15 cellular contexts compared by ENCODE assay signal in genomic region chr22:36856792-36857135, GRCh38. TPM values are rescaled to one million over a fixed set of nuclear protein-coding genes. Genes with fewer than 3 reads are reported as not detected.
DNase-seq lines count a peak whose midpoint lies in the region; ATAC-seq and TF ChIP-seq lines count a peak whose summit lies in the region.
"Had no signal": no experiment of that assay in that cellular context is flagged by ENCODE, and none has a peak within 500 bp of the region (broad histone marks: within the 10 kb centered on the region; RNA-seq: fewer than 3 reads in every experiment).

No MANE protein-coding gene starts in this region.

- H3K36me3 Mint-ChIP-seq in GM23338 (ENCODE audit: low read depth) = no peaks in the 10 kb centered on the region
- H3K36me3 Mint-ChIP-seq in natural killer cell = no peaks in the 10 kb centered on the region
- H3K36me3 Mint-ChIP-seq: CD8-positive, alpha-beta T cell; mesothelial cell of epicardium had no signal

- H3K9me2 ChIP-seq in GM23338 (ENCODE audit: insufficient read depth) (peaks cover 5% of the 10 kb centered on the region; the same call in 1 of the 2 replicates), PC-9 (ENCODE audit: insufficient read depth) (no peaks in the 10 kb centered on the region)

- no peak overlapping the region for H3K27ac Mint-ChIP-seq in GM23338
- peak overlapping the region; percentile 14 to 38 for H3K27ac Mint-ChIP-seq in natural killer cell
- H3K27ac Mint-ChIP-seq: activated naive CD4-positive, alpha-beta T cell treated with anti-CD3 and anti-CD28 coated beads for 36 hours; CD8-positive, alpha-beta T cell had no signal

- DNase-seq in GM23338 (ENCODE audit: low spot score) (no peak), PC-9 (no peak), natural killer cell (no peak), COR-L47 (lab: John Stamatoyannopoulos, UW) (no peak)
- no peak for DNase-seq in activated effector memory CD4-positive, alpha-beta T cell treated with Interleukin-2 at 50 U/mL for 16 hours

- ATAC-seq in GM23338 (no peak), natural killer cell (no peak), HG03025 (IDR thresholded peaks at IDR 0.05; ENCODE audit: low FRiP score, unreplicated experiment) (no peak)

- CTCF ChIA-PET in PC-9 (lab: Charles Lee) = interaction anchor here (1.0 to 1.7 kb wide), 8 partner anchors 9 to 310 kb away, joined by 3 to 17 read pairs (median 6); partner anchors contain the start of gene IFT27

- H3K4me1 Mint-ChIP-seq in GM23338 (peaks cover 5% of the 10 kb centered on the region; the same call in 2 of the 3 replicates), natural killer cell (peaks cover 20 to 25% of the 10 kb centered on the region in 2 donors)

- no peak overlapping the region for H3K4me3 ChIP-seq in BLaER1
- 0 out of 2 replicates have a peak overlapping the region, but pooled peaks have one; percentile 32 for H3K4me3 ChIP-seq in GM23338
- peak overlapping the region; percentile 13; the same call in 1 of the 2 replicates for H3K4me3 ChIP-seq in PC-9
- H3K4me3 ChIP-seq: heart left ventricle had no signal

- H3K36me3 ChIP-seq in BLaER1 (no peaks in the 10 kb centered on the region), GM23338 (ENCODE audit: insufficient read depth) (no peaks in the 10 kb centered on the region), PC-9 (ENCODE audit: low read depth) (no peaks in the 10 kb centered on the region)
- H3K36me3 ChIP-seq: heart left ventricle had no signal

- BruUV-seq in PC-9 (replicated peaks; lab: Mats Ljungman, UMichigan) = no TSS peak

- H3K27ac ChIP-seq in BLaER1 = no peak overlapping the region
- no peak overlapping the region for H3K27ac ChIP-seq in GM23338 (ENCODE audit: low read depth)
- H3K27ac ChIP-seq in PC-9 = no peak overlapping the region
- H3K27ac ChIP-seq: heart left ventricle had no signal

- no peak overlapping the region for H3K9ac ChIP-seq in BLaER1

- peak overlapping the region; percentile 64 for H3K4me2 ChIP-seq in BLaER1
- H3K4me2 ChIP-seq in GM23338 = 0 out of 2 replicates have a peak overlapping the region, but pooled peaks have one; percentile 34
- peak overlapping the region; percentile 64 for H3K4me2 ChIP-seq in PC-9

- H2AFZ ChIP-seq in GM23338 = no peak overlapping the region
- H2AFZ ChIP-seq in PC-9 = no peak overlapping the region

- H4K20me1 ChIP-seq in BLaER1 (no peaks in the 10 kb centered on the region), GM23338 (replicated peaks; ENCODE audit: insufficient read depth) (no peaks in the 10 kb centered on the region), PC-9 (ENCODE audit: insufficient read depth) (no peaks in the 10 kb centered on the region)

- intact Hi-C loops in PC-9 (cut with micrococcal nuclease; ENCODE audit: unreplicated experiment) = loop anchor here (1.0 to 5.0 kb wide), 6 partner anchors 66 to 341 kb away; no protein-coding TSS in a partner anchor
- intact Hi-C loops in natural killer cell (cut with micrococcal nuclease) = loop anchor here (1.0 kb wide), 2 partner anchors 74 to 122 kb away; no protein-coding TSS in a partner anchor

- TF ChIP-seq CTCF in GM23338 (conservative IDR thresholded peaks at IDR 0.05; ENCODE audit: low read depth in 2 of 2) = no peak
- no peak for TF ChIP-seq CTCF in PC-9 (conservative IDR thresholded peaks at IDR 0.05)
- no peak for TF ChIP-seq CTCF in natural killer cell (IDR thresholded peaks at IDR 0.05)

- no peaks in the 10 kb centered on the region for H3K9me3 ChIP-seq in BLaER1
- H3K9me3 ChIP-seq in PC-9 (ENCODE audit: insufficient read depth, low read depth) = no peaks in the 10 kb centered on the region
- H3K9me3 ChIP-seq: heart left ventricle had no signal

- H3K4me3 Mint-ChIP-seq in GM23338 = no peak overlapping the region
- H3K4me3 Mint-ChIP-seq in natural killer cell = no peak overlapping the region
- H3K4me3 Mint-ChIP-seq: activated naive CD4-positive, alpha-beta T cell treated with anti-CD3 and anti-CD28 coated beads for 36 hours; mesothelial cell of epicardium; nephron had no signal

- H3K4me1 ChIP-seq in BLaER1 (peaks cover 98% of the 10 kb centered on the region), GM23338 (ENCODE audit: insufficient read depth) (no peaks in the 10 kb centered on the region), PC-9 (replicated peaks; ENCODE audit: insufficient read depth) (peaks cover 12% of the 10 kb centered on the region)

- H3K79me2 ChIP-seq in GM23338 (replicated peaks; ENCODE audit: insufficient read depth) (no peaks in the 10 kb centered on the region), PC-9 (ENCODE audit: low read depth) (no peaks in the 10 kb centered on the region)

- H3K27me3 Mint-ChIP-seq in GM23338 (ENCODE audit: insufficient read depth, low read depth, poor library complexity) (peaks cover 26% of the 10 kb centered on the region), natural killer cell (ENCODE audit: low read depth in 2 of 2) (peaks cover 3 to 7% of the 10 kb centered on the region in 2 donors)

- POLR2A ChIA-PET in PC-9 (lab: Charles Lee; ENCODE audit: unreplicated experiment) = interaction anchor here (0.6 to 0.9 kb wide), 2 partner anchors 174 to 310 kb away, joined by 4 to 6 read pairs; no protein-coding TSS in a partner anchor

- no peaks in the 10 kb centered on the region for H3K27me3 ChIP-seq in BLaER1
- peaks cover 17% of the 10 kb centered on the region for H3K27me3 ChIP-seq in GM23338 (ENCODE audit: insufficient read depth)
- no peaks in the 10 kb centered on the region for H3K27me3 ChIP-seq in PC-9 (ENCODE audit: insufficient read depth, low read depth)

- H3F3A ChIP-seq in GM23338 (replicated peaks; ENCODE audit: low read depth) (0 out of 2 replicates have a peak, but pooled peaks cover 6% of the 10 kb centered on the region), PC-9 (ENCODE audit: insufficient read depth, low read depth) (no peaks in the 10 kb centered on the region; the same call in 1 of the 2 replicates)

- H3K9me3 Mint-ChIP-seq in GM23338 = peaks cover 9% of the 10 kb centered on the region; the same call in 2 of the 3 replicates
- no peaks in the 10 kb centered on the region for H3K9me3 Mint-ChIP-seq in natural killer cell
- H3K9me3 Mint-ChIP-seq: activated naive CD4-positive, alpha-beta T cell treated with anti-CD3 and anti-CD28 coated beads for 36 hours; activated T-cell treated with anti-CD3 and anti-CD28 coated beads, Interleukin-2, amount 50 U/mL, for 4 hours; CD8-positive, alpha-beta T cell; mesothelial cell of epicardium; nephron had no signal

RNA-seq across cellular contexts. Expression of gene NCF4, which starts 4.0 kb away (rescaled TPM):
- not detected in 2 replicates for total RNA-seq in GM23338 (2014; rRNA removed; shearing (Covaris generic))
- polyA plus RNA-seq in GM23338 (2016; fragmentation: Nextera tagmentation; extraction: Ambion mirVana) = not detected in 2 replicates
- total RNA-seq in PC-9 (2021) (3.9 and 4.5 TPM in 2 replicates), natural killer cell (10 to 100 TPM in 1 of 3 donors, 1 to 10 TPM in 2; 2.6 to 33.2 (median 3.1) TPM)
- total RNA-seq: mesothelial cell of epicardium, progenitor cell of endocrine pancreas had no signal

RNA-seq across cellular contexts. Expression of gene PVALB, which starts 39.9 kb away (rescaled TPM):
- total RNA-seq in GM23338 (2014; rRNA removed; shearing (Covaris generic)) = not detected in 2 replicates
- 7.9 and 8.6 TPM in 2 replicates for polyA plus RNA-seq in GM23338 (2016; fragmentation: Nextera tagmentation; extraction: Ambion mirVana)
- total RNA-seq in PC-9 (2021) = not detected in 2 replicates
- under 1 TPM in 1 of 3 donors, not detected in 2; 0.99 TPM for total RNA-seq in natural killer cell
- total RNA-seq: activated naive CD4-positive, alpha-beta T cell treated with anti-CD3 and anti-CD28 coated beads for 36 hours; activated T-cell treated with anti-CD3 and anti-CD28 coated beads, Interleukin-2, amount 50 U/mL, for 4 hours; cardiac septum; CD8-positive, alpha-beta T cell; heart left ventricle; mesothelial cell of epicardium; progenitor cell of endocrine pancreas had no signal
- polyA plus RNA-seq: heart left ventricle had no signal

RNA-seq across cellular contexts. Expression of gene CSF2RB, which starts 56.7 kb away (rescaled TPM):
- total RNA-seq in GM23338 (2014; rRNA removed; shearing (Covaris generic)) = not detected in 2 replicates
- not detected in 2 replicates for polyA plus RNA-seq in GM23338 (2016; fragmentation: Nextera tagmentation; extraction: Ambion mirVana)
- not detected in 2 replicates for total RNA-seq in PC-9 (2021)
- total RNA-seq in natural killer cell = 100 to 1,000 TPM in 1 of 3 donors, 1 to 10 TPM in 2; 3.8 to 274 (median 8.2) TPM
- total RNA-seq: progenitor cell of endocrine pancreas had no signal
